ENCODE assay signal across 23 cellular contexts in the genomic region with DNA sequence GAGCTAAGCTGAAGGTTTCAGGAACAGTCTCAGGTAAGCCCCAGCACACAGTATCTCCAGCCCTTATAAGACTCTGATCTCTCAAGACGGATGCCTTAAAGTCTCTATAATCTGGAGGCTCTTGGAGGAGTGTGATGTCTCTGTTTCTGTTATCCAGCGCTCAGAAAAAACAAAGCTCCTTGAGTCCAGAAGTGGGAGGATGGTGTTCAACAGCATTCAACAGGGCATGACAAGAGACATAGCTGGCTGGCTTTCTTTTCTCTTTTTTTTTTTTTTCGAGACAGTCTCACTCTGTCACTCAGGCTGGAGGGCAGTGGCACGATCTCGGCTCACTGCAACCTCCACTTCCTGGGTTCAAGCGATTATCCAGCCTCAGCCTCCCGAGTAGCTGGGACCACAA. TPM values are rescaled to one million over a fixed set of nuclear protein-coding genes. Genes with fewer than 3 reads are reported as not detected.
"Had no signal": no experiment of that assay in that cellular context is flagged by ENCODE, and none has a peak within 500 bp of the region (broad histone marks: within the 10 kb centered on the region; RNA-seq: fewer than 3 reads in every experiment).

No MANE protein-coding gene starts in this region.

- H3K36me3 Mint-ChIP-seq: activated naive CD8-positive, alpha-beta T cell treated with anti-CD3 and anti-CD28 coated beads, Interleukin-2, amount 10 ng/mL, durations not matched to agents 7 days and 5 days had no signal

- H3K36me3 ChIP-seq: adrenal gland, breast epithelium, MG63, SJSA1 had no signal

- H3K27me3 Mint-ChIP-seq: activated CD8-positive, alpha-beta T cell treated with anti-CD3 and anti-CD28 coated beads for 36 hours had no signal

- H3K27ac Mint-ChIP-seq: activated CD8-positive, alpha-beta T cell treated with anti-CD3 and anti-CD28 coated beads for 36 hours; activated naive CD8-positive, alpha-beta T cell treated with anti-CD3 and anti-CD28 coated beads, Interleukin-2, amount 10 ng/mL, durations not matched to agents 7 days and 5 days; activated T-cell treated with anti-CD3 and anti-CD28 coated beads, Interleukin-2, amount 50 U/mL, for 72 hours; activated T-helper 2 cell treated with anti-CD3 and anti-CD28 coated beads, Interferon-gamma antibody, Interleukin-2, Interleukin-4, amounts not matched to agents 10 μg/mL and 5 μg/mL and 100 μg/mL, durations not matched to agents 14 hours and 24 hours and 36 hours had no signal

- H3K4me3 ChIP-seq: adrenal gland, breast epithelium, MG63, SJSA1 had no signal

- H3K4me1 ChIP-seq: adrenal gland, breast epithelium, SJSA1 had no signal

- H3K4me3 Mint-ChIP-seq: activated CD8-positive, alpha-beta T cell treated with anti-CD3 and anti-CD28 coated beads for 36 hours; activated naive CD8-positive, alpha-beta T cell treated with anti-CD3 and anti-CD28 coated beads, Interleukin-2, amount 10 ng/mL, durations not matched to agents 7 days and 5 days; activated T-cell treated with anti-CD3 and anti-CD28 coated beads, Interleukin-2, amount 50 U/mL, for 72 hours had no signal

- DNase-seq: activated CD4-positive, alpha-beta T cell treated with anti-CD3 and anti-CD28 coated beads for 4 hours; activated CD8-positive, alpha-beta memory T cell treated with anti-CD3 and anti-CD28 coated beads, Interleukin-2, amount 50 U/mL, for 4 hours; activated CD8-positive, alpha-beta T cell treated with anti-CD3 and anti-CD28 coated beads for 36 hours; activated naive CD4-positive, alpha-beta T cell treated with anti-CD3 and anti-CD28 coated beads, Interleukin-2, amount 50 U/mL, for 16 hours; activated naive CD8-positive, alpha-beta T cell treated with anti-CD3 and anti-CD28 coated beads, Interleukin-2, amount 10 ng/mL, durations not matched to agents 7 days and 5 days; activated T-cell treated with anti-CD3 and anti-CD28 coated beads, Interleukin-2, amount 50 U/mL, for 72 hours; adrenal gland; anterior cingulate cortex; caudate nucleus; MG63; MV-4-11; NCI-H1105; NCI-H1436; NCI-H1694 treated with DMSO at 0.1 percent for 48 hours; NCI-H2081 treated with DMSO at 0.1 percent for 48 hours; NCI-H2171 treated with DMSO at 0.1 percent for 48 hours; NCI-H526; NCI-H774; SHP77; SW 1271 had no signal

- H3K27me3 ChIP-seq: adrenal gland, breast epithelium, MG63, SJSA1 had no signal

- H3K9me3 ChIP-seq: adrenal gland, breast epithelium had no signal

- H3K27ac ChIP-seq: adrenal gland, breast epithelium, SJSA1 had no signal

RNA-seq across cellular contexts. Expression of a gene that starts 31.6 kb away (rescaled TPM):
- total RNA-seq: SJSA1 had no signal
